Comparison of ENCODE assay signal across 11 cellular contexts in the genomic region with DNA sequence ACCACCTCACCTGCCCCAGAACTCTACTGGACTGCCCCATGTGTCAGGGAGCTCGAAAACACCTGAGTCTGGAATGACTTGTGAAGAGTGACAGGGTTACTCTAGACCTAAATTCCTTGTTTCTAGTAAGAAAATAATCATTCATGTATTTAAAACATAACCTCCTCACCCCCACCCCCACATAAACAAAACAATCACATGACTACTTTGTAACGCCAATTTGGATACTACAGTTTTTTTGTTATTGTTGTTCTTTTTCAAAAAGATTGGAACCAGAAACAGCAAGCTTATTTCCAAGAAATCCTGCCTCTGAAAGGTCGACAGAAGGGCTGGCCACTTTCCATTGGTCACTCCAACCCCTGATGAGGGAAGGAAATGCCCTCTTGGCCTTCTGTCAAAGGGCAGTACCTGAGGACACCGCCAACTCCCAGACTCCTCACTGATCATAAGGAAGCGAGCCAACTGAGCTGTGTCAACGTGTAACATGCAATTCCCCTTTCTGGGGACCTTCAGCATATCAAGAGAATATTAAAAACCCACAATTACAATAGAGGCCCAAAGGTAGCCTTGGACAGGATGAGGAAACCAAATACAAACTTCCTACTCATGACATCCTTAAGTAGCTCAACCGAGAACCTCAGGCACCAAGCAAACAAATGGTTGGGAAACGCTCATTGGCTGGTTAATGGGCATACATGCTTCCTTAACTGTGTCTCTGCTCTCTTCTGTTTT. TPM values are rescaled to one million over a fixed set of nuclear protein-coding genes. Genes with fewer than 3 reads are reported as not detected.
DNase-seq lines count a peak whose midpoint lies in the region; ATAC-seq and TF ChIP-seq lines count a peak whose summit lies in the region.
"Had no signal": no experiment of that assay in that cellular context is flagged by ENCODE, and none has a peak within 500 bp of the region (broad histone marks: within the 10 kb centered on the region; RNA-seq: fewer than 3 reads in every experiment).

No MANE protein-coding gene starts in this region.

- ATAC-seq in GM21576 (IDR thresholded peaks at IDR 0.05; ENCODE audit: unreplicated experiment) (no peak), GM18502 (IDR thresholded peaks at IDR 0.05; ENCODE audit: poor library complexity, unreplicated experiment) (no peak)

- no peaks in the 10 kb centered on the region for H3K9me2 ChIP-seq in PC-9 (ENCODE audit: insufficient read depth)

- BruUV-seq in PC-9 (replicated peaks; lab: Mats Ljungman, UMichigan), result no TSS peak

- peaks cover 2% of the 10 kb centered on the region for H3K36me3 ChIP-seq in CD4-positive, alpha-beta memory T cell (ENCODE audit: insufficient read depth, low read length)
- H3K36me3 ChIP-seq in PC-9 (ENCODE audit: low read depth) (0 out of 2 replicates have a peak, but pooled peaks cover 4% of the 10 kb centered on the region), esophagus muscularis mucosa (peaks cover 0 to 3% (median under 1%) of the 10 kb centered on the region in 4 donors), trophoblast cell (ENCODE audit: control insufficient read depth in 1 of 2, insufficient read depth in 2 of 2, low read length in 2 of 2) (peaks cover 0 to 2% of the 10 kb centered on the region in 2 experiments)
- H3K36me3 ChIP-seq: thoracic aorta had no signal

- CTCF ChIA-PET in CD4-positive, alpha-beta memory T cell (lab: Charles Lee; ENCODE audit: partially characterized antibody), result interaction anchor here (1.1 to 4.3 kb wide), 3 partner anchors 12 to 1812 kb away, joined by 3 to 38 read pairs (median 4); no protein-coding TSS in a partner anchor
- CTCF ChIA-PET in PC-9 (lab: Charles Lee), result interaction anchor here (0.6 kb wide), 1 partner anchor 485 kb away, joined by 3 read pairs; no protein-coding TSS in a partner anchor

- H3K18ac ChIP-seq in trophoblast cell (ENCODE audit: low read length), result no peak overlapping the region

- H4K12ac ChIP-seq in trophoblast cell (ENCODE audit: low read depth, low read length), result no peak overlapping the region

- H3K4me3 ChIP-seq in CD4-positive, alpha-beta memory T cell (ENCODE audit: low read length in 2 of 2), result no peak overlapping the region
- no peak overlapping the region for H3K4me3 ChIP-seq in PC-9
- H3K4me3 ChIP-seq in esophagus muscularis mucosa, result no peak overlapping the region
- H3K4me3 ChIP-seq in trophoblast cell (ENCODE audit: low read depth, low read length), result no peak overlapping the region
- H3K4me3 ChIP-seq in lower leg skin (ENCODE audit: low read depth, poor library complexity, severe bottlenecking), result no peak overlapping the region
- H3K4me3 ChIP-seq: thoracic aorta had no signal

- no peak overlapping the region for H4K8ac ChIP-seq in trophoblast cell (ENCODE audit: low read depth, low read length)

- H3K4me3 Mint-ChIP-seq in CD4-positive, alpha-beta memory T cell, result peak overlapping the region in 2 of 8 donors; percentile 0 to 19

- no peak overlapping the region for H3K23ac ChIP-seq in trophoblast cell (ENCODE audit: low read length)

- peak overlapping the region in 4 of 7 donors; percentile 1 to 78 (median 32) for H3K27ac Mint-ChIP-seq in CD4-positive, alpha-beta memory T cell

- WGBS in esophagus muscularis mucosa, result 78% methylated on average over 8 of the region's 8 CpGs
- no CpG with 5 or more reads among the region's 8 CpGs for whole genome bisulfite sequencing in trophoblast cell (ENCODE audit: extremely low coverage, insufficient coverage, insufficient read length)
- 43 to 52% methylated on average over 8 of the region's 8 CpGs for WGBS in lower leg skin, 2 donors

- no peaks in the 10 kb centered on the region for H3K9me3 Mint-ChIP-seq in CD4-positive, alpha-beta memory T cell

- H2BK5ac ChIP-seq in trophoblast cell (ENCODE audit: low read depth, low read length, poor library complexity), result no peak overlapping the region

- H3K27me3 ChIP-seq in CD4-positive, alpha-beta memory T cell (ENCODE audit: insufficient read depth, low read length), result no peaks in the 10 kb centered on the region
- H3K27me3 ChIP-seq in PC-9 (ENCODE audit: insufficient read depth, low read depth) (no peaks in the 10 kb centered on the region), esophagus muscularis mucosa (no peaks in the 10 kb centered on the region), trophoblast cell (ENCODE audit: insufficient read depth, low read length) (no peaks in the 10 kb centered on the region)

- no peak overlapping the region for H2BK12ac ChIP-seq in trophoblast cell (ENCODE audit: low read length)

- H3K9me3 ChIP-seq in CD4-positive, alpha-beta memory T cell (ENCODE audit: control insufficient read depth in 1 of 2, low read length in 2 of 2), result no peaks in the 10 kb centered on the region
- H3K9me3 ChIP-seq in PC-9 (ENCODE audit: insufficient read depth, low read depth), result no peaks in the 10 kb centered on the region
- H3K9me3 ChIP-seq in esophagus muscularis mucosa, result no peaks in the 10 kb centered on the region
- no peaks in the 10 kb centered on the region for H3K9me3 ChIP-seq in trophoblast cell (ENCODE audit: insufficient read depth, low read depth, low read length)
- H3K9me3 ChIP-seq: thoracic aorta had no signal

- TF ChIP-seq POLR2A in esophagus muscularis mucosa (IDR thresholded peaks at IDR 0.05; ENCODE audit: low read depth) (no peak), lower leg skin (IDR thresholded peaks at IDR 0.05) (no peak)

- H3K27me3 Mint-ChIP-seq in CD4-positive, alpha-beta memory T cell, result no peaks in the 10 kb centered on the region

- H3K4ac ChIP-seq in trophoblast cell (ENCODE audit: low read depth, low read length), result peak overlapping the region; percentile 57

- no peak overlapping the region for H4K91ac ChIP-seq in trophoblast cell (ENCODE audit: low read depth, low read length)

- no peak for TF ChIP-seq CTCF in PC-9 (conservative IDR thresholded peaks at IDR 0.05)
- no peak for TF ChIP-seq CTCF in esophagus muscularis mucosa (IDR thresholded peaks at IDR 0.05)
- no peak for TF ChIP-seq CTCF in lower leg skin (IDR thresholded peaks at IDR 0.05)

- peaks cover 21% of the 10 kb centered on the region for H3F3A ChIP-seq in PC-9 (ENCODE audit: insufficient read depth, low read depth)

- H3K4me1 Mint-ChIP-seq in CD4-positive, alpha-beta memory T cell, result peaks cover 28 to 40% (median 33%) of the 10 kb centered on the region in 4 donors

- no peak for TF ChIP-seq EP300 in esophagus muscularis mucosa (IDR thresholded peaks at IDR 0.05)

- H3K27ac ChIP-seq in CD4-positive, alpha-beta memory T cell (ENCODE audit: low read depth, low read length), result no peak overlapping the region
- no peak overlapping the region for H3K27ac ChIP-seq in PC-9
- H3K27ac ChIP-seq in esophagus muscularis mucosa (replicated peaks in 1 of 4), result peak overlapping the region; percentile 29 to 74 (median 54)
- H3K27ac ChIP-seq in trophoblast cell (ENCODE audit: low read depth, low read length), result no peak overlapping the region

- POLR2A ChIA-PET in CD4-positive, alpha-beta memory T cell (lab: Charles Lee; ENCODE audit: partially characterized antibody), result interaction anchor here (1.5 to 3.5 kb wide), 3 partner anchors 17 to 196 kb away, joined by 3 to 18 read pairs (median 4); a partner anchor contains a TSS
- POLR2A ChIA-PET in PC-9 (lab: Charles Lee; ENCODE audit: unreplicated experiment), result interaction anchor here (0.7 kb wide), 1 partner anchor 87 kb away, joined by 13 read pairs; no protein-coding TSS in a partner anchor

- no peak overlapping the region for H3K9ac ChIP-seq in trophoblast cell (ENCODE audit: low read length)

- DNase-seq in CD4-positive, alpha-beta memory T cell, result no peak
- DNase-seq in PC-9 (no peak), esophagus muscularis mucosa (ENCODE audit: extremely low spot score) (no peak), trophoblast cell (no peak), lower leg skin (ENCODE audit: low spot score in 2 of 2) (no peak), NCI-H2171 (lab: John Stamatoyannopoulos, UW) (no peak)
- DNase-seq: amniotic stem cell, NCI-H1105 had no signal

- intact Hi-C loops in CD4-positive, alpha-beta memory T cell (cut with micrococcal nuclease), result loop anchor here (5.0 kb wide), 1 partner anchor 1436 kb away; a partner anchor contains a TSS
- intact Hi-C loops in PC-9 (cut with micrococcal nuclease; ENCODE audit: unreplicated experiment), result loop anchor here (2.0 to 5.0 kb wide), 3 partner anchors 15 to 99 kb away; a partner anchor contains a TSS
- intact Hi-C loops in esophagus muscularis mucosa (cut with DNase I), result loop anchor here (5.0 kb wide), 2 partner anchors 61 to 99 kb away; a partner anchor contains a TSS
- intact Hi-C loops in lower leg skin (cut with DNase I; ENCODE audit: low total_unique reads), result no loop called here

- no peak overlapping the region for H2AFZ ChIP-seq in PC-9
- H2AFZ ChIP-seq in trophoblast cell (ENCODE audit: insufficient read depth, low read length, poor library complexity), result no peak overlapping the region

- no peak overlapping the region for H3K14ac ChIP-seq in trophoblast cell (ENCODE audit: low read length)

- H3K36me3 Mint-ChIP-seq in CD4-positive, alpha-beta memory T cell, result peaks cover 0 to 10% of the 10 kb centered on the region in 2 donors

- peaks cover 54% of the 10 kb centered on the region for H3K79me2 ChIP-seq in PC-9 (ENCODE audit: low read depth)
- H3K79me2 ChIP-seq in trophoblast cell (ENCODE audit: control insufficient read depth, insufficient read depth, low read length, poor library complexity), result peaks cover 11% of the 10 kb centered on the region

- H3K4me2 ChIP-seq in PC-9, result peak overlapping the region; percentile 75
- no peak overlapping the region for H3K4me2 ChIP-seq in trophoblast cell (ENCODE audit: low read length)

- H4K20me1 ChIP-seq in PC-9 (ENCODE audit: insufficient read depth), result no peaks in the 10 kb centered on the region

- H3K79me1 ChIP-seq in trophoblast cell (ENCODE audit: low read length), result peaks cover 10% of the 10 kb centered on the region

- no peak overlapping the region for H2AK5ac ChIP-seq in trophoblast cell (ENCODE audit: low read length)

- peaks cover 28% of the 10 kb centered on the region for H3K4me1 ChIP-seq in CD4-positive, alpha-beta memory T cell (ENCODE audit: insufficient read depth, low read length)
- H3K4me1 ChIP-seq in PC-9 (replicated peaks; ENCODE audit: insufficient read depth) (peaks cover 34% of the 10 kb centered on the region), esophagus muscularis mucosa (peaks cover 35 to 42% (median 39%) of the 10 kb centered on the region in 4 donors), trophoblast cell (ENCODE audit: control insufficient read depth in 1 of 2, insufficient read depth in 2 of 2, low read length in 2 of 2) (peaks cover 0 to 4% of the 10 kb centered on the region in 2 experiments)

- no peak overlapping the region for H2BK120ac ChIP-seq in trophoblast cell (ENCODE audit: insufficient read depth, low read length, poor library complexity)

RNA-seq across cellular contexts. Expression of a gene that starts 2.6 kb away (rescaled TPM):
- total RNA-seq in CD4-positive, alpha-beta memory T cell, result 10 to 100 TPM; 11.3 to 11.5 TPM
- 10 to 100 TPM in 1 of 2 donors, 1 to 10 TPM in 1; 5.9 to 11.6 TPM for polyA plus RNA-seq in CD4-positive, alpha-beta memory T cell
- total RNA-seq in PC-9 (2021) (38.8 and 45.9 TPM in 2 replicates), esophagus muscularis mucosa (10 to 100 TPM in 3 of 4 donors, 1 to 10 TPM in 1; 7.8 to 19.1 (median 17.9) TPM), lower leg skin (10 to 100 TPM; 19.2 to 50.1 (median 33.5) TPM)
- 23.3 and 24.2 TPM in 2 replicates for polyA plus RNA-seq in trophoblast cell (2013)

Comparison
In these comparisons a context has a peak if more than half of its experiments do, and no peak if none do; other contexts are left out.
1. H3K27ac ChIP-seq: peak in esophagus muscularis mucosa (4 of 4); none in CD4-positive, alpha-beta memory T cell (single experiment), PC-9 (single experiment) and trophoblast cell (single experiment).